In genomic region chr19:54252243-54252642, GRCh38 we compare ENCODE assay signal across 27 cellular contexts. TPM values are rescaled to one million over a fixed set of nuclear protein-coding genes. Genes with fewer than 3 reads are reported as not detected.
"Had no signal": no experiment of that assay in that cellular context is flagged by ENCODE, and none has a peak within 500 bp of the region (broad histone marks: within the 10 kb centered on the region; RNA-seq: fewer than 3 reads in every experiment).

No MANE protein-coding gene starts in this region.

- H3K36me3 ChIP-seq: ascending aorta, Peyer's patch, SJSA1 had no signal

- H3K4me3 ChIP-seq: ascending aorta, Peyer's patch, SJSA1 had no signal

- H3K9me3 ChIP-seq: ascending aorta, Peyer's patch, SJSA1, SK-N-SH had no signal

- H3K27ac ChIP-seq: ascending aorta, Peyer's patch, SJSA1 had no signal

- H3K4me1 ChIP-seq: ascending aorta, Peyer's patch, SJSA1 had no signal

- H3K27me3 ChIP-seq: ascending aorta, Peyer's patch had no signal

- DNase-seq: activated CD4-positive, alpha-beta T cell treated with anti-CD3 and anti-CD28 coated beads, Interleukin-2, amount 10 ng/mL, durations not matched to agents 24 days and 14 days; activated CD4-positive, alpha-beta T cell treated with anti-CD3 and anti-CD28 coated beads, Interleukin-2, amount 50 U/mL, for 4 hours; activated CD8-positive, alpha-beta T cell treated with anti-CD3 and anti-CD28 coated beads for 36 hours; activated gamma-delta T cell; activated naive CD4-positive, alpha-beta T cell treated with Interleukin-2 at 50 U/mL for 16 hours; activated naive CD8-positive, alpha-beta T cell treated with anti-CD3 and anti-CD28 coated beads, Interleukin-2, amount 10 ng/mL, durations not matched to agents 7 days and 5 days; activated T-cell treated with anti-CD3 and anti-CD28 coated beads, Interleukin-2, amount 50 U/mL, for 24 hours; amygdala; Karpas-422; KBM-7; NCI-H1105; NCI-H1436 treated with DMSO at 0.1 percent for 48 hours; NCI-H1694 treated with DMSO at 0.1 percent for 48 hours; NCI-H2029; NCI-H345; NCI-H524 treated with DMSO at 0.1 percent for 48 hours; NK-92 treated with Interleukin-12 subunit alpha and Interleukin-12 subunit beta, amount 100 ng/mL, for 24 hours; PC-3; RPMI8226; SHP77 treated with DMSO at 0.1 percent for 48 hours; SK-N-SH had no signal

- ATAC-seq: activated CD8-positive, alpha-beta T cell treated with anti-CD3 and anti-CD28 coated beads for 36 hours; PC-3 had no signal

RNA-seq across cellular contexts. Expression of gene LILRB5, which starts 4.8 kb away (rescaled TPM):
- total RNA-seq: activated CD4-positive, alpha-beta T cell treated with anti-CD3 and anti-CD28 coated beads, Interleukin-2, amount 10 ng/mL, durations not matched to agents 24 days and 14 days; activated CD8-positive, alpha-beta T cell treated with anti-CD3 and anti-CD28 coated beads for 36 hours; MCF 10A; NCI-H460; PC-3; SJSA1 had no signal
- polyA plus RNA-seq: SK-N-SH had no signal

RNA-seq across cellular contexts. Expression of gene LILRA6, which starts 9.7 kb away (rescaled TPM):
- total RNA-seq: activated CD8-positive, alpha-beta T cell treated with anti-CD3 and anti-CD28 coated beads for 36 hours; activated T-helper 2 cell treated with anti-CD3 and anti-CD28 coated beads, Interferon-gamma antibody, Interleukin-2, Interleukin-4, amounts not matched to agents 10 μg/mL and 5 μg/mL and 100 μg/mL, durations not matched to agents 14 hours and 24 hours and 36 hours; MCF 10A; NCI-H460; PC-3; SJSA1 had no signal
- polyA plus RNA-seq: SK-N-SH had no signal

RNA-seq across cellular contexts. Expression of gene LILRB2, which starts 28.7 kb away (rescaled TPM):
- total RNA-seq: activated CD4-positive, alpha-beta T cell treated with anti-CD3 and anti-CD28 coated beads, Interleukin-2, amount 10 ng/mL, durations not matched to agents 24 days and 14 days; activated CD8-positive, alpha-beta T cell treated with anti-CD3 and anti-CD28 coated beads for 36 hours; activated T-helper 2 cell treated with anti-CD3 and anti-CD28 coated beads, Interferon-gamma antibody, Interleukin-2, Interleukin-4, amounts not matched to agents 10 μg/mL and 5 μg/mL and 100 μg/mL, durations not matched to agents 14 hours and 24 hours and 36 hours; MCF 10A; NCI-H460; PC-3; SJSA1 had no signal
- polyA plus RNA-seq: SK-N-SH had no signal

RNA-seq across cellular contexts. Expression of gene LILRB3, which starts 29.4 kb away (rescaled TPM):
- total RNA-seq: activated CD8-positive, alpha-beta T cell treated with anti-CD3 and anti-CD28 coated beads for 36 hours; MCF 10A; NCI-H460; PC-3; SJSA1 had no signal
- polyA plus RNA-seq: SK-N-SH had no signal
